Comparison of ENCODE assay signal across 1 cellular context in the genomic region with DNA sequence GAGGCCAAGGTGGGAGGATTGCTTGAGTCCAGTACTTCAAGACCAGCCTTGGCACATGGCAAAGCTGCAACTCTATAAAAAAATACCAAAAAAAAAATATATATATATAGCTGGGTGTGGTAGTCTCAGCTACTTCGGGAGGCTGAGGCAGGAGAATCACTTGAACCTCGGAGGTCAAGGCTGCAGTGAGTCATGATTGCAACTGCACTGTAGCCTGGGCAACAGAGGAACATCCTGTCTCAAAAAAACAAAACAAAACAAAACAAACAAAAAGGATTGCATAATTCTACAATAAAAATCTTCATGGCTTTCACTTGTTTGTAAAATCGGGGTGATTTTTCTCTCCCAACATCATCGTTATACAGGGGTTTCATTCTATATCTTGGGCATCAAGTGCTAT.
TF ChIP-seq lines count a peak whose summit lies in the region.

No MANE protein-coding gene starts in this region.

TF ChIP-seq in HepG2, 621 proteins besides CTCF, POLR2A, EP300 and RAD21 (continued from another document):
- TF ChIP-seq SOX6 (IDR thresholded peaks at IDR 0.05) (no peak), SOX6 (CRISPR knock-in tag; IDR thresholded peaks at IDR 0.05) (0 out of 2 replicates have a peak, but pooled peaks have one; percentile 44), ZNF746 (CRISPR knock-in tag; IDR thresholded peaks at IDR 0.05) (no peak), SOX13 (IDR thresholded peaks at IDR 0.05) (no peak), SOX13 (CRISPR knock-in tag; conservative IDR thresholded peaks at IDR 0.05 in 1 of 2, IDR thresholded peaks at IDR 0.05 in 1 of 2) (peak in 1 of 2 experiments; percentile 17; a peak in 1 of 4 replicates), NCOA1 (CRISPR knock-in tag; IDR thresholded peaks at IDR 0.05) (no peak), HMG20A (CRISPR knock-in tag; IDR thresholded peaks at IDR 0.05; ENCODE audit: borderline replicate concordance) (peak; percentile 23; the same call in 1 of the 2 replicates), JUN (CRISPR knock-in tag; IDR thresholded peaks at IDR 0.05) (no peak), ZNF441 (CRISPR knock-in tag; IDR thresholded peaks at IDR 0.05; ENCODE audit: borderline replicate concordance) (no peak), CENPX (CRISPR knock-in tag; IDR thresholded peaks at IDR 0.05) (no peak), RFX1 (IDR thresholded peaks at IDR 0.05) (peak; percentile 78), FOSL1 (CRISPR knock-in tag; IDR thresholded peaks at IDR 0.05; ENCODE audit: borderline replicate concordance) (peak; percentile 69), POLR2AphosphoS2 (IDR thresholded peaks at IDR 0.05; ENCODE audit: low read depth, low read length) (no peak), MAZ (IDR thresholded peaks at IDR 0.05; ENCODE audit: borderline replicate concordance, low read depth, low read length) (no peak), MAZ (CRISPR knock-in tag; IDR thresholded peaks at IDR 0.05; ENCODE audit: low read depth) (no peak), SOX5 (CRISPR knock-in tag; IDR thresholded peaks at IDR 0.05; ENCODE audit: borderline replicate concordance) (peak; percentile 19; the same call in 1 of the 2 replicates), EHMT2 (IDR thresholded peaks at IDR 0.05; ENCODE audit: borderline replicate concordance, low read depth, low read length) (no peak), HOXA5 (CRISPR knock-in tag; IDR thresholded peaks at IDR 0.05) (no peak), RXRB (CRISPR knock-in tag; IDR thresholded peaks at IDR 0.05; ENCODE audit: borderline replicate concordance) (no peak), TEAD3 (CRISPR knock-in tag; optimal IDR thresholded peaks at IDR 0.05; ENCODE audit: borderline replicate concordance) (no peak), ZNF720 (CRISPR knock-in tag; IDR thresholded peaks at IDR 0.05) (no peak), ZSCAN22 (CRISPR knock-in tag; IDR thresholded peaks at IDR 0.05) (no peak), NR1H2 (CRISPR knock-in tag; IDR thresholded peaks at IDR 0.05; ENCODE audit: borderline replicate concordance, low read depth) (no peak), IKZF4 (CRISPR knock-in tag; IDR thresholded peaks at IDR 0.05; ENCODE audit: borderline replicate concordance, low read depth, not compliant biosample characterization) (no peak), ZBTB3 (CRISPR knock-in tag; IDR thresholded peaks at IDR 0.05; ENCODE audit: borderline replicate concordance, low read depth) (no peak), ZSCAN31 (CRISPR knock-in tag; IDR thresholded peaks at IDR 0.05; ENCODE audit: low read depth) (no peak), ZNF713 (CRISPR knock-in tag; IDR thresholded peaks at IDR 0.05) (no peak), ETV6 (CRISPR knock-in tag; conservative IDR thresholded peaks at IDR 0.05) (no peak), ZNF772 (CRISPR knock-in tag; IDR thresholded peaks at IDR 0.05) (no peak), ZZZ3 (CRISPR knock-in tag; IDR thresholded peaks at IDR 0.05; ENCODE audit: borderline replicate concordance) (no peak)
- TF ChIP-seq, protein P1, sequence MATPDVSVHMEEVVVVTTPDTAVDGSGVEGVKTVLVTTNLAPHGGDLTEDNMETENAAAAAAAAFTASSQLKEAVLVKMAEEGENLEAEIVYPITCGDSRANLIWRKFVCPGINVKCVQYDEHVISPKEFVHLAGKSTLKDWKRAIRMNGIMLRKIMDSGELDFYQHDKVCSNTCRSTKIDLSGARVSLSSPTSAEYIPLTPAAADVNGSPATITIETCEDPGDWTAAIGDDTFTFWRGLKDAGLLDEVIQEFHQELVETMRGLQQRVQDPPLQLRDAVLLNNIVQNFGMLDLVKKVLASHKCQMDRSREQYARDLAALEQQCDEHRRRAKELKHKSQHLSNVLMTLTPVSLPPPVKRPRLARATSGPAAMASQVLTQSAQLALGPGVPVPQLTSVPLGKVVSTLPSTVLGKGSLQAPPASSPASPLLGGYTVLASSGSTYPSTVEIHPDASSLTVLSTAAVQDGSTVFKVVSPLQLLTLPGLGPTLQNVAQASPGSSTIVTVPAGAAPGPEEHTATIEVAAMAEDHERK (CRISPR knock-in tag; IDR thresholded peaks at IDR 0.05; ENCODE audit: low read depth), result no peak
- TF ChIP-seq, protein P2, sequence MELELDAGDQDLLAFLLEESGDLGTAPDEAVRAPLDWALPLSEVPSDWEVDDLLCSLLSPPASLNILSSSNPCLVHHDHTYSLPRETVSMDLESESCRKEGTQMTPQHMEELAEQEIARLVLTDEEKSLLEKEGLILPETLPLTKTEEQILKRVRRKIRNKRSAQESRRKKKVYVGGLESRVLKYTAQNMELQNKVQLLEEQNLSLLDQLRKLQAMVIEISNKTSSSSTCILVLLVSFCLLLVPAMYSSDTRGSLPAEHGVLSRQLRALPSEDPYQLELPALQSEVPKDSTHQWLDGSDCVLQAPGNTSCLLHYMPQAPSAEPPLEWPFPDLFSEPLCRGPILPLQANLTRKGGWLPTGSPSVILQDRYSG (CRISPR knock-in tag; IDR thresholded peaks at IDR 0.05), result no peak
- TF ChIP-seq, protein P3, sequence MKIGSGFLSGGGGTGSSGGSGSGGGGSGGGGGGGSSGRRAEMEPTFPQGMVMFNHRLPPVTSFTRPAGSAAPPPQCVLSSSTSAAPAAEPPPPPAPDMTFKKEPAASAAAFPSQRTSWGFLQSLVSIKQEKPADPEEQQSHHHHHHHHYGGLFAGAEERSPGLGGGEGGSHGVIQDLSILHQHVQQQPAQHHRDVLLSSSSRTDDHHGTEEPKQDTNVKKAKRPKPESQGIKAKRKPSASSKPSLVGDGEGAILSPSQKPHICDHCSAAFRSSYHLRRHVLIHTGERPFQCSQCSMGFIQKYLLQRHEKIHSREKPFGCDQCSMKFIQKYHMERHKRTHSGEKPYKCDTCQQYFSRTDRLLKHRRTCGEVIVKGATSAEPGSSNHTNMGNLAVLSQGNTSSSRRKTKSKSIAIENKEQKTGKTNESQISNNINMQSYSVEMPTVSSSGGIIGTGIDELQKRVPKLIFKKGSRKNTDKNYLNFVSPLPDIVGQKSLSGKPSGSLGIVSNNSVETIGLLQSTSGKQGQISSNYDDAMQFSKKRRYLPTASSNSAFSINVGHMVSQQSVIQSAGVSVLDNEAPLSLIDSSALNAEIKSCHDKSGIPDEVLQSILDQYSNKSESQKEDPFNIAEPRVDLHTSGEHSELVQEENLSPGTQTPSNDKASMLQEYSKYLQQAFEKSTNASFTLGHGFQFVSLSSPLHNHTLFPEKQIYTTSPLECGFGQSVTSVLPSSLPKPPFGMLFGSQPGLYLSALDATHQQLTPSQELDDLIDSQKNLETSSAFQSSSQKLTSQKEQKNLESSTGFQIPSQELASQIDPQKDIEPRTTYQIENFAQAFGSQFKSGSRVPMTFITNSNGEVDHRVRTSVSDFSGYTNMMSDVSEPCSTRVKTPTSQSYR (CRISPR knock-in tag; IDR thresholded peaks at IDR 0.05; ENCODE audit: borderline replicate concordance), result no peak
- TF ChIP-seq, protein P4, sequence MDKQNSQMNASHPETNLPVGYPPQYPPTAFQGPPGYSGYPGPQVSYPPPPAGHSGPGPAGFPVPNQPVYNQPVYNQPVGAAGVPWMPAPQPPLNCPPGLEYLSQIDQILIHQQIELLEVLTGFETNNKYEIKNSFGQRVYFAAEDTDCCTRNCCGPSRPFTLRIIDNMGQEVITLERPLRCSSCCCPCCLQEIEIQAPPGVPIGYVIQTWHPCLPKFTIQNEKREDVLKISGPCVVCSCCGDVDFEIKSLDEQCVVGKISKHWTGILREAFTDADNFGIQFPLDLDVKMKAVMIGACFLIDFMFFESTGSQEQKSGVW (CRISPR knock-in tag; IDR thresholded peaks at IDR 0.05; ENCODE audit: borderline replicate concordance), result no peak
- TF ChIP-seq, protein P5, sequence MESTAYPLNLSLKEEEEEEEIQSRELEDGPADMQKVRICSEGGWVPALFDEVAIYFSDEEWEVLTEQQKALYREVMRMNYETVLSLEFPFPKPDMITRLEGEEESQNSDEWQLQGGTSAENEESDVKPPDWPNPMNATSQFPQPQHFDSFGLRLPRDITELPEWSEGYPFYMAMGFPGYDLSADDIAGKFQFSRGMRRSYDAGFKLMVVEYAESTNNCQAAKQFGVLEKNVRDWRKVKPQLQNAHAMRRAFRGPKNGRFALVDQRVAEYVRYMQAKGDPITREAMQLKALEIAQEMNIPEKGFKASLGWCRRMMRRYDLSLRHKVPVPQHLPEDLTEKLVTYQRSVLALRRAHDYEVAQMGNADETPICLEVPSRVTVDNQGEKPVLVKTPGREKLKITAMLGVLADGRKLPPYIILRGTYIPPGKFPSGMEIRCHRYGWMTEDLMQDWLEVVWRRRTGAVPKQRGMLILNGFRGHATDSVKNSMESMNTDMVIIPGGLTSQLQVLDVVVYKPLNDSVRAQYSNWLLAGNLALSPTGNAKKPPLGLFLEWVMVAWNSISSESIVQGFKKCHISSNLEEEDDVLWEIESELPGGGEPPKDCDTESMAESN (CRISPR knock-in tag; conservative IDR thresholded peaks at IDR 0.05), result no peak
